33 cellular contexts compared by ENCODE assay signal in genomic region chr11:32016111-32016510, GRCh38.
"Had no signal": no experiment of that assay in that cellular context is flagged by ENCODE, and none has a peak within 500 bp of the region (broad histone marks: within the 10 kb centered on the region; RNA-seq: fewer than 3 reads in every experiment).

No MANE protein-coding gene starts in this region.

- H3K4me1 ChIP-seq: adrenal gland, colonic mucosa had no signal

- H3K4me3 ChIP-seq: adrenal gland, cardiac muscle cell, colonic mucosa had no signal

- H3K27me3 ChIP-seq: adrenal gland, cardiac muscle cell, colonic mucosa had no signal

- H3K36me3 ChIP-seq: adrenal gland, cardiac muscle cell, colonic mucosa had no signal

- ATAC-seq: activated CD8-positive, alpha-beta T cell treated with anti-CD3 and anti-CD28 coated beads for 36 hours; activated naive CD4-positive, alpha-beta T cell treated with anti-CD3 and anti-CD28 coated beads, Interleukin-2, amount 50 U/mL, for 72 hours; activated T-cell treated with anti-CD3 and anti-CD28 coated beads, Interleukin-2, amount 50 U/mL, for 4 hours; activated T-cell treated with anti-CD3 and anti-CD28 coated beads, Interleukin-2, amount 50 U/mL, for 72 hours; activated T-helper 17 cell treated with anti-CD3 and anti-CD28 coated beads, Interleukin-2, amount 50 U/mL, for 72 hours had no signal

- H3K9me3 ChIP-seq: adrenal gland, colonic mucosa had no signal

- FAIRE-seq: astrocyte, bronchial epithelial cell had no signal

- DNase-seq: activated B cell treated with CpG ODN at 0.5 μM for 24 hours; activated CD4-positive, alpha-beta memory T cell treated with anti-CD3 and anti-CD28 coated beads for 36 hours; activated CD4-positive, alpha-beta T cell treated with anti-CD3 and anti-CD28 coated beads for 4 hours; activated CD4-positive, alpha-beta T cell treated with anti-CD3 and anti-CD28 coated beads, Interleukin-2, amount 10 ng/mL, durations not matched to agents 24 days and 14 days; activated CD4-positive, alpha-beta T cell treated with anti-CD3 and anti-CD28 coated beads, Interleukin-2, amount 50 U/mL, for 1 hour; activated CD4-positive, alpha-beta T cell treated with anti-CD3 and anti-CD28 coated beads, Interleukin-2, amount 50 U/mL, for 4 hours; activated CD4-positive, CD25-positive, alpha-beta regulatory T cell treated with anti-CD3 and anti-CD28 coated beads, Interleukin-2, amount 50 U/mL, for 72 hours; activated CD8-positive, alpha-beta memory T cell treated with anti-CD3 and anti-CD28 coated beads, Interleukin-2, amount 50 U/mL, for 4 hours; activated CD8-positive, alpha-beta T cell treated with anti-CD3 and anti-CD28 coated beads for 36 hours; activated effector memory CD4-positive, alpha-beta T cell treated with anti-CD3 and anti-CD28 coated beads, Interleukin-2, amount 50 U/mL, for 16 hours; activated gamma-delta T cell treated with Interleukin-2 at 50 U/mL for 16 hours; activated naive CD4-positive, alpha-beta T cell; activated naive CD4-positive, alpha-beta T cell treated with anti-CD3 and anti-CD28 coated beads for 36 hours; activated naive CD4-positive, alpha-beta T cell treated with anti-CD3 and anti-CD28 coated beads, Interleukin-2, amount 50 U/mL, for 16 hours; activated naive CD8-positive, alpha-beta T cell treated with anti-CD3 and anti-CD28 coated beads for 36 hours; activated T-cell treated with anti-CD3 and anti-CD28 coated beads for 4 hours; activated T-cell treated with anti-CD3 and anti-CD28 coated beads, Interleukin-2, amount 50 U/mL, for 1 hour; activated T-cell treated with anti-CD3 and anti-CD28 coated beads, Interleukin-2, amount 50 U/mL, for 4 hours; activated T-cell treated with anti-CD3 and anti-CD28 coated beads, Interleukin-2, amount 50 U/mL, for 72 hours; adrenal gland; amniotic stem cell; aorta; caudate nucleus; cerebellar nuclear complex; colonic mucosa; T-helper 2 cell; T-helper 9 cell had no signal

- H3K27ac ChIP-seq: adrenal gland, cardiac muscle cell, colonic mucosa, VCaP had no signal
